9 cellular contexts compared by ENCODE assay signal in genomic region chr15:43794269-43795037, GRCh38. TPM values are rescaled to one million over a fixed set of nuclear protein-coding genes. Genes with fewer than 3 reads are reported as not detected.
DNase-seq lines count a peak whose midpoint lies in the region; ATAC-seq lines count a peak whose summit lies in the region.
"Had no signal": no experiment of that assay in that cellular context is flagged by ENCODE, and none has a peak within 500 bp of the region (broad histone marks: within the 10 kb centered on the region; RNA-seq: fewer than 3 reads in every experiment).

No MANE protein-coding gene starts in this region.

- peaks cover 55% of the 10 kb centered on the region for H3K4me1 Mint-ChIP-seq in activated T-cell treated with anti-CD3 and anti-CD28 coated beads, Interleukin-2, amount 50 U/mL, for 24 hours (ENCODE audit: low read depth)
- H3K4me1 Mint-ChIP-seq in activated T-helper 17 cell treated with anti-CD3 and anti-CD28 coated beads, Interleukin-2, amount 50 U/mL, for 72 hours = peaks cover 33% of the 10 kb centered on the region

- no peak for DNase-seq in activated T-cell treated with anti-CD3 and anti-CD28 coated beads, Interleukin-2, amount 50 U/mL, for 24 hours
- no peak for DNase-seq in activated T-cell treated with anti-CD3 and anti-CD28 coated beads, Interleukin-2, amount 50 U/mL, for 1 hour
- DNase-seq in H4 (ENCODE audit: low spot score) (no peak), NCI-H128 (lab: John Stamatoyannopoulos, UW; ENCODE audit: unreplicated experiment) (no peak)
- DNase-seq: foreskin melanocyte had no signal

- no peaks in the 10 kb centered on the region for H3K9me3 Mint-ChIP-seq in activated T-cell treated with anti-CD3 and anti-CD28 coated beads, Interleukin-2, amount 50 U/mL, for 24 hours
- H3K9me3 Mint-ChIP-seq in activated T-helper 17 cell treated with anti-CD3 and anti-CD28 coated beads, Interleukin-2, amount 50 U/mL, for 72 hours = no peaks in the 10 kb centered on the region

- no peaks in the 10 kb centered on the region for H3K27me3 Mint-ChIP-seq in activated T-cell treated with anti-CD3 and anti-CD28 coated beads, Interleukin-2, amount 50 U/mL, for 24 hours
- H3K27me3 Mint-ChIP-seq in activated T-helper 17 cell treated with anti-CD3 and anti-CD28 coated beads, Interleukin-2, amount 50 U/mL, for 72 hours = no peaks in the 10 kb centered on the region

- H3K36me3 ChIP-seq in iPS-18a (ENCODE audit: control insufficient read depth, low read depth, low read length) (peaks cover 41% of the 10 kb centered on the region), subcutaneous abdominal adipose tissue (ENCODE audit: control insufficient read depth in 5 of 5, insufficient read depth in 5 of 5, low read length in 5 of 5) (peaks cover 9 to 58% (median 49%) of the 10 kb centered on the region in 5 donors)

- H3K9ac ChIP-seq in iPS-18a (ENCODE audit: low read length) (no peak overlapping the region), subcutaneous abdominal adipose tissue (ENCODE audit: low read length in 5 of 5) (peak overlapping the region in 1 of 5 donors; percentile 40)

- H3K4me1 ChIP-seq in iPS-18a (ENCODE audit: control insufficient read depth, low read depth, low read length) (peaks cover 32% of the 10 kb centered on the region), subcutaneous abdominal adipose tissue (ENCODE audit: control insufficient read depth in 5 of 5, insufficient read depth in 5 of 5, low read length in 5 of 5) (peaks cover 8 to 70% (median 44%) of the 10 kb centered on the region in 5 donors)

- H3K27ac ChIP-seq in iPS-18a (ENCODE audit: low read length) (no peak overlapping the region), subcutaneous abdominal adipose tissue (ENCODE audit: low read depth, low read length) (peak overlapping the region; percentile 100)

- peak overlapping the region; percentile 96 for H3K4me3 Mint-ChIP-seq in activated T-cell treated with anti-CD3 and anti-CD28 coated beads, Interleukin-2, amount 50 U/mL, for 24 hours
- peak overlapping the region; percentile 97 for H3K4me3 Mint-ChIP-seq in activated T-helper 17 cell treated with anti-CD3 and anti-CD28 coated beads, Interleukin-2, amount 50 U/mL, for 72 hours

- H3K9me3 ChIP-seq in iPS-18a (ENCODE audit: control insufficient read depth, low read depth, low read length) (no peaks in the 10 kb centered on the region), subcutaneous abdominal adipose tissue (ENCODE audit: control insufficient read depth in 5 of 5, low read length in 5 of 5) (no peaks in the 10 kb centered on the region)

- no peaks in the 10 kb centered on the region for H3K27me3 ChIP-seq in iPS-18a (ENCODE audit: control insufficient read depth, insufficient read depth, low read length)
- no peaks in the 10 kb centered on the region for H3K27me3 ChIP-seq in subcutaneous abdominal adipose tissue (ENCODE audit: control insufficient read depth in 5 of 5, insufficient read depth in 4 of 5, low read length in 5 of 5)

- H3K27ac Mint-ChIP-seq in activated T-cell treated with anti-CD3 and anti-CD28 coated beads, Interleukin-2, amount 50 U/mL, for 24 hours = peak overlapping the region; percentile 99
- peak overlapping the region; percentile 97 for H3K27ac Mint-ChIP-seq in activated T-helper 17 cell treated with anti-CD3 and anti-CD28 coated beads, Interleukin-2, amount 50 U/mL, for 72 hours

- peaks cover 72% of the 10 kb centered on the region for H3K36me3 Mint-ChIP-seq in activated T-cell treated with anti-CD3 and anti-CD28 coated beads, Interleukin-2, amount 50 U/mL, for 24 hours (ENCODE audit: low read depth)
- peaks cover 77% of the 10 kb centered on the region for H3K36me3 Mint-ChIP-seq in activated T-helper 17 cell treated with anti-CD3 and anti-CD28 coated beads, Interleukin-2, amount 50 U/mL, for 72 hours (ENCODE audit: low read depth)

- peak overlapping the region; percentile 7 for H3K4me3 ChIP-seq in iPS-18a (ENCODE audit: low read length)
- peak overlapping the region in 1 of 5 donors; percentile 4 for H3K4me3 ChIP-seq in subcutaneous abdominal adipose tissue (ENCODE audit: low read depth in 1 of 5, low read length in 5 of 5)

- no peak for ATAC-seq in activated T-helper 17 cell treated with anti-CD3 and anti-CD28 coated beads, Interleukin-2, amount 50 U/mL, for 72 hours (replicated peaks)
- no peak for ATAC-seq in GM21717 (IDR thresholded peaks at IDR 0.05; ENCODE audit: unreplicated experiment)

RNA-seq across cellular contexts. Expression of gene SERF2, which starts 2.3 kb away (rescaled TPM):
- 100 to 1,000 TPM; 521 to 550 TPM for total RNA-seq in activated T-helper 17 cell treated with anti-CD3 and anti-CD28 coated beads, Interleukin-2, amount 50 U/mL, for 72 hours
- 979 and 1,093 TPM in 2 replicates for total RNA-seq in H4 (2014; rRNA removed; shearing (Covaris generic))

RNA-seq across cellular contexts. Expression of gene SERINC4, which starts 5.6 kb away (rescaled TPM):
- total RNA-seq in activated T-helper 17 cell treated with anti-CD3 and anti-CD28 coated beads, Interleukin-2, amount 50 U/mL, for 72 hours = under 1 TPM; 0.17 to 0.24 TPM
- total RNA-seq in H4 (2014; rRNA removed; shearing (Covaris generic)) = not detected in 2 replicates

RNA-seq across cellular contexts. Expression of gene HYPK, which starts 5.9 kb away (rescaled TPM):
- 10 to 100 TPM; 15.6 to 17.5 TPM for total RNA-seq in activated T-helper 17 cell treated with anti-CD3 and anti-CD28 coated beads, Interleukin-2, amount 50 U/mL, for 72 hours
- total RNA-seq in H4 (2014; rRNA removed; shearing (Covaris generic)) = 5.5 and 6.5 TPM in 2 replicates

RNA-seq across cellular contexts. Expression of gene ELL3, which starts 17.7 kb away (rescaled TPM):
- 1 to 10 TPM in 1 of 2 donors, under 1 TPM in 1; 0.54 to 1.4 TPM for total RNA-seq in activated T-helper 17 cell treated with anti-CD3 and anti-CD28 coated beads, Interleukin-2, amount 50 U/mL, for 72 hours
- total RNA-seq in H4 (2014; rRNA removed; shearing (Covaris generic)) = 1.3 and 2.2 TPM in 2 replicates

RNA-seq across cellular contexts. Expression of gene MFAP1, which starts 30.0 kb away (rescaled TPM):
- 10 to 100 TPM; 46.5 to 63.4 TPM for total RNA-seq in activated T-helper 17 cell treated with anti-CD3 and anti-CD28 coated beads, Interleukin-2, amount 50 U/mL, for 72 hours
- 37.9 and 42.2 TPM in 2 replicates for total RNA-seq in H4 (2014; rRNA removed; shearing (Covaris generic))
